ENCODE assay signal across 8 cellular contexts in genomic region chr5:44388504-44389409, GRCh38. TPM values are rescaled to one million over a fixed set of nuclear protein-coding genes. Genes with fewer than 3 reads are reported as not detected.
DNase-seq lines count a peak whose midpoint lies in the region; ATAC-seq and TF ChIP-seq lines count a peak whose summit lies in the region.

No MANE protein-coding gene starts in this region.

- no peak overlapping the region for H2AK5ac ChIP-seq in trophoblast cell (ENCODE audit: low read length)

- peak overlapping the region; percentile 76 for H3K4me2 ChIP-seq in trophoblast cell (ENCODE audit: low read length)

- no peak overlapping the region for H2AFZ ChIP-seq in trophoblast cell (ENCODE audit: insufficient read depth, low read length, poor library complexity)

- no peak overlapping the region for H3K4me3 Mint-ChIP-seq in Calu3 (ENCODE audit: low read depth, unreplicated experiment)

- no peak overlapping the region for H3K27ac Mint-ChIP-seq in Calu3 (ENCODE audit: unreplicated experiment)

- no peaks in the 10 kb centered on the region for H3K36me3 Mint-ChIP-seq in Calu3 (ENCODE audit: insufficient read depth, unreplicated experiment)

- H3K23ac ChIP-seq in trophoblast cell (ENCODE audit: low read length): no peak overlapping the region

- peak; percentile 1 for DNase-seq in Calu3
- peak; percentile 26 for DNase-seq in SK-MEL-5 (ENCODE audit: low read depth, low spot score)
- DNase-seq in cardiac muscle cell (ENCODE audit: low read depth in 1 of 2, low spot score in 1 of 2): peak; percentile 17 to 71
- no peak for DNase-seq in trophoblast cell
- DNase-seq in NCI-H345 (lab: John Stamatoyannopoulos, UW): no peak
- DNase-seq in stimulated activated CD4-positive, alpha-beta T cell treated with anti-CD3 and anti-CD28 coated beads, Interleukin-4, amount 100 ng/mL, for 4 hours: no peak

- no peak overlapping the region for H3K18ac ChIP-seq in trophoblast cell (ENCODE audit: low read length)

- no peak overlapping the region for H3K4ac ChIP-seq in trophoblast cell (ENCODE audit: low read depth, low read length)

- H3K9ac ChIP-seq in trophoblast cell (ENCODE audit: low read length): no peak overlapping the region

- H3K4me1 ChIP-seq in cardiac muscle cell (ENCODE audit: low read depth) (peaks cover 50% of the 10 kb centered on the region), trophoblast cell (ENCODE audit: control insufficient read depth in 1 of 2, insufficient read depth in 2 of 2, low read length in 2 of 2) (peaks cover 5 to 13% of the 10 kb centered on the region in 2 experiments)

- in situ Hi-C loops in SK-MEL-5 (cut with HindIII; ENCODE audit: low pct_unique_long_range_greater_than_20kb, low sequenced_read_pairs): no loop called here

- no peak overlapping the region for H4K8ac ChIP-seq in trophoblast cell (ENCODE audit: low read depth, low read length)

- no peaks in the 10 kb centered on the region for H3K36me3 ChIP-seq in cardiac muscle cell
- H3K36me3 ChIP-seq in trophoblast cell (ENCODE audit: control insufficient read depth in 1 of 2, insufficient read depth in 2 of 2, low read length in 2 of 2): no peaks in the 10 kb centered on the region

- CTCF ChIA-PET in Calu3 (lab: Charles Lee): no interaction called here

- H3K27me3 ChIP-seq in cardiac muscle cell (no peaks in the 10 kb centered on the region), trophoblast cell (ENCODE audit: insufficient read depth, low read length) (peaks cover 20% of the 10 kb centered on the region)

- no peaks in the 10 kb centered on the region for H3K4me1 Mint-ChIP-seq in Calu3 (ENCODE audit: low read depth, unreplicated experiment)

- no TSS peak for BruUV-seq in Calu3 (replicated peaks; lab: Mats Ljungman, UMichigan)

- H2BK120ac ChIP-seq in trophoblast cell (ENCODE audit: insufficient read depth, low read length, poor library complexity): no peak overlapping the region

- no peak overlapping the region for H3K14ac ChIP-seq in trophoblast cell (ENCODE audit: low read length)

- no peak overlapping the region for H4K12ac ChIP-seq in trophoblast cell (ENCODE audit: low read depth, low read length)

- H2BK5ac ChIP-seq in trophoblast cell (ENCODE audit: low read depth, low read length, poor library complexity): no peak overlapping the region

- peaks cover 50% of the 10 kb centered on the region for H3K27me3 Mint-ChIP-seq in Calu3 (ENCODE audit: unreplicated experiment)

- no peaks in the 10 kb centered on the region for H3K79me2 ChIP-seq in trophoblast cell (ENCODE audit: control insufficient read depth, insufficient read depth, low read length, poor library complexity)

- H3K79me1 ChIP-seq in trophoblast cell (ENCODE audit: low read length): no peaks in the 10 kb centered on the region

- no peaks in the 10 kb centered on the region for H3K9me3 Mint-ChIP-seq in Calu3 (ENCODE audit: low read depth, unreplicated experiment)

- no peaks in the 10 kb centered on the region for H3K9me3 ChIP-seq in cardiac muscle cell (ENCODE audit: low read depth)
- H3K9me3 ChIP-seq in trophoblast cell (ENCODE audit: insufficient read depth, low read depth, low read length): no peaks in the 10 kb centered on the region

- no CpG with 5 or more reads among the region's 30 CpGs for WGBS in trophoblast cell (ENCODE audit: extremely low coverage, insufficient coverage, insufficient read length)

- TF ChIP-seq CTCF in Calu3 (IDR thresholded peaks at IDR 0.05; ENCODE audit: unreplicated experiment): no peak
- TF ChIP-seq CTCF in cardiac muscle cell (IDR thresholded peaks at IDR 0.05; ENCODE audit: low read depth, low read length): no peak

- H3K4me3 ChIP-seq in cardiac muscle cell (peak overlapping the region; percentile 64), trophoblast cell (ENCODE audit: low read depth, low read length) (peak overlapping the region; percentile 61)

- intact Hi-C loops in Calu3 (cut with micrococcal nuclease; ENCODE audit: unreplicated experiment): no loop called here

- H2BK12ac ChIP-seq in trophoblast cell (ENCODE audit: low read length): no peak overlapping the region

- H3K27ac ChIP-seq in cardiac muscle cell (peak overlapping the region; percentile 78), trophoblast cell (ENCODE audit: low read depth, low read length) (no peak overlapping the region)

- ATAC-seq in GM19351 (IDR thresholded peaks at IDR 0.05; ENCODE audit: unreplicated experiment): no peak
- no peak for ATAC-seq in HG03108 (IDR thresholded peaks at IDR 0.05; ENCODE audit: unreplicated experiment)

- no peak overlapping the region for H4K91ac ChIP-seq in trophoblast cell (ENCODE audit: low read depth, low read length)

RNA-seq across cellular contexts. Expression of gene FGF10, which starts 0.5 kb away (rescaled TPM):
- total RNA-seq in Calu3 (2022) (not detected in 2 replicates), cardiac muscle cell (34.5 and 60.0 TPM in 2 replicates)
- not detected in 2 replicates for total RNA-seq in SK-MEL-5 (2014; rRNA removed; shearing (Covaris generic))
- polyA plus RNA-seq in SK-MEL-5 (2015; cell fraction: cytosol; rRNA removed): not detected in 2 replicates
- not detected in 2 replicates for polyA plus RNA-seq in SK-MEL-5 (2015; cell fraction: nucleus; rRNA removed)
- polyA plus RNA-seq in cardiac muscle cell: 43.7 and 68.6 TPM in 2 replicates
- polyA plus RNA-seq in trophoblast cell (2013): 0.19 TPM in 2 replicates

Comparison
In these comparisons a context has a peak if more than half of its experiments do, and no peak if none do; other contexts are left out.
1. DNase-seq: peak in Calu3 (single experiment), SK-MEL-5 (single experiment) and cardiac muscle cell (2 of 2); none in trophoblast cell (0 of 2), NCI-H345 (single experiment) and stimulated activated CD4-positive, alpha-beta T cell treated with anti-CD3 and anti-CD28 coated beads, Interleukin-4, amount 100 ng/mL, for 4 hours (0 of 2).
2. RNA of gene FGF10, which starts 0.5 kb away (total RNA-seq): 34.5 to 60.0 TPM in cardiac muscle cell; not detected in Calu3 and not detected in SK-MEL-5; every median in the first group is over 10 times any median in the second.